9 cellular contexts compared by ENCODE assay signal in the genomic region with DNA sequence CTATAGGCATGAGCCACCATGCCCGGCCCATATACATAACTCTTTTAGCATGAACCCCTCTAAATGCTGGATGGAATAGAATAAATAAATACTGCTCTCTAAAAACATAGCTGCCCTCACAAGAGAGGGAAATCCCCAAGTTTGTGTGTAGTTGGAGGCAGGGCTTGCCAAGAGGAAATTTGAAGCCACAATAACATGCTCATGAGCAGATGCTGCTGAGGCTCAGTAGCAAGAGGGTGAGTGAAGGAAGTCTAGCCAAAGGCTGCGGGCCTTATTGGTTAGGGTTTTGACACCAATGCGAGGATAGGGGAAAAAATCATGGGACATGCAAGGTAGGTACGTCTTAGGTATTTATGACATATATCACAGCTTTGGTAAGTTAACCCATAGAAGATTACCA. TPM values are rescaled to one million over a fixed set of nuclear protein-coding genes. Genes with fewer than 3 reads are reported as not detected.
DNase-seq lines count a peak whose midpoint lies in the region; ATAC-seq, FAIRE-seq and TF ChIP-seq lines count a peak whose summit lies in the region.
"Had no signal": no experiment of that assay in that cellular context is flagged by ENCODE, and none has a peak within 500 bp of the region (broad histone marks: within the 10 kb centered on the region; RNA-seq: fewer than 3 reads in every experiment).

No MANE protein-coding gene starts in this region.

- H3K9me2 ChIP-seq in hepatocyte (replicated peaks; ENCODE audit: insufficient read depth), result no peaks in the 10 kb centered on the region

- peaks cover 7% of the 10 kb centered on the region for H3K4me1 ChIP-seq in hepatocyte (ENCODE audit: insufficient read depth)
- no peaks in the 10 kb centered on the region for H3K4me1 ChIP-seq in uterus
- H3K4me1 ChIP-seq in mammary epithelial cell (ENCODE audit: insufficient read depth, low read length), result no peaks in the 10 kb centered on the region

- H3K27ac ChIP-seq in hepatocyte (no peak overlapping the region), uterus (no peak overlapping the region), mammary epithelial cell (ENCODE audit: insufficient read depth, low read depth, low read length) (no peak overlapping the region)
- H3K27ac ChIP-seq: epithelial cell of prostate had no signal

- DNase-seq in GM19239 (ENCODE audit: insufficient read length, low spot score) (no peak), activated T-cell treated with anti-CD3 and anti-CD28 coated beads for 4 hours (peak; percentile 28), smooth muscle cell of the brain vasculature (ENCODE audit: low read depth, low spot score) (peak; percentile 15), hepatocyte (ENCODE audit: low spot score) (no peak), uterus (no peak), mammary epithelial cell (no peak), SHP77 (lab: John Stamatoyannopoulos, UW) (no peak)

- in situ Hi-C loops in mammary epithelial cell (cut with MboI; ENCODE audit: low sequenced_read_pairs in 2 of 2), result no loop called here

- H3K27me3 ChIP-seq in hepatocyte (no peaks in the 10 kb centered on the region), uterus (no peaks in the 10 kb centered on the region), mammary epithelial cell (ENCODE audit: insufficient read depth, low read length) (no peaks in the 10 kb centered on the region)

- no peaks in the 10 kb centered on the region for H3K79me2 ChIP-seq in hepatocyte
- no peaks in the 10 kb centered on the region for H3K79me2 ChIP-seq in mammary epithelial cell (ENCODE audit: insufficient read depth, low read length)

- H3K4me2 ChIP-seq in hepatocyte, result no peak overlapping the region
- no peak overlapping the region for H3K4me2 ChIP-seq in mammary epithelial cell (ENCODE audit: insufficient read depth, low read depth, low read length)

- no peak for TF ChIP-seq POLR2A in uterus (IDR thresholded peaks at IDR 0.05)

- H3K9me3 ChIP-seq in hepatocyte (ENCODE audit: low read depth) (no peaks in the 10 kb centered on the region), uterus (no peaks in the 10 kb centered on the region), mammary epithelial cell (replicated peaks; ENCODE audit: insufficient read depth, low read length) (no peaks in the 10 kb centered on the region)

- dilution Hi-C loops in mammary epithelial cell (cut with HindIII; ENCODE audit: low sequenced_read_pairs), result no loop called here

- H3K9ac ChIP-seq in mammary epithelial cell (ENCODE audit: insufficient read depth, low read length), result no peak overlapping the region

- intact Hi-C loops in uterus (cut with DNase I; ENCODE audit: low total_unique reads), result no loop called here
- intact Hi-C loops in mammary epithelial cell (cut with micrococcal nuclease), result no loop called here

- no peak overlapping the region for H3K4me3 ChIP-seq in hepatocyte
- H3K4me3 ChIP-seq in uterus, result no peak overlapping the region
- no peak overlapping the region for H3K4me3 ChIP-seq in mammary epithelial cell (replicated peaks in 1 of 3; ENCODE audit: insufficient read depth in 1 of 3, low read depth in 2 of 3, low read length in 3 of 3)

- no TSS peak for BruUV-seq in mammary epithelial cell (replicated peaks; lab: Mats Ljungman, UMichigan)

- ATAC-seq in HG03064 (IDR thresholded peaks at IDR 0.05; ENCODE audit: low read depth, unreplicated experiment), result peak; percentile 55

- H3K36me3 ChIP-seq in hepatocyte (replicated peaks; ENCODE audit: insufficient read depth, low read depth) (no peaks in the 10 kb centered on the region), uterus (no peaks in the 10 kb centered on the region), mammary epithelial cell (ENCODE audit: insufficient read depth, low read length) (no peaks in the 10 kb centered on the region)

- H4K20me1 ChIP-seq in hepatocyte (ENCODE audit: insufficient read depth, poor library complexity, severe bottlenecking) (no peaks in the 10 kb centered on the region), mammary epithelial cell (ENCODE audit: insufficient read depth, low read length) (no peaks in the 10 kb centered on the region)

- peak; percentile 95 for FAIRE-seq in GM19239 (lab: Jason Lieb, UNC)

- TF ChIP-seq CTCF in hepatocyte (IDR thresholded peaks at IDR 0.05; ENCODE audit: poor library complexity) (no peak), uterus (IDR thresholded peaks at IDR 0.05) (no peak), mammary epithelial cell (conservative IDR thresholded peaks at IDR 0.05 in 1 of 2, IDR thresholded peaks at IDR 0.05 in 1 of 2; ENCODE audit: extremely low read depth in 1 of 2, insufficient read depth in 1 of 2, low read depth in 1 of 2, low read length in 2 of 2) (no peak)

- 82% methylated on average over 4 of the region's 4 CpGs for WGBS in hepatocyte (ENCODE audit: low lambda C conversion rate, missing lambda C conversion rate)
- WGBS in mammary epithelial cell (ENCODE audit: low coverage, missing lambda C conversion rate), result 85% methylated on average over 4 of the region's 4 CpGs

- CTCF ChIA-PET in mammary epithelial cell (lab: Charles Lee; ENCODE audit: low non-redundant PET), result no interaction called here

- H2AFZ ChIP-seq in hepatocyte, result no peak overlapping the region
- no peak overlapping the region for H2AFZ ChIP-seq in mammary epithelial cell (ENCODE audit: low read depth, low read length)

RNA-seq across cellular contexts. Expression of a gene that starts 17.3 kb away (rescaled TPM):
- total RNA-seq in hepatocyte (7.4 and 9.7 TPM in 2 replicates), uterus (100 to 1,000 TPM in 1 of 4 donors, 1 to 10 TPM in 2, under 1 TPM in 1; 0.59 to 178 (median 8.8) TPM), mammary epithelial cell (1 to 10 TPM; 1.3 to 2.3 TPM)
- polyA plus RNA-seq in hepatocyte (8.7 TPM in 2 replicates), mammary epithelial cell (1.2 TPM)
- polyA minus RNA-seq in mammary epithelial cell, result not detected

Comparison
In these comparisons a context has a peak if more than half of its experiments do, and no peak if none do; other contexts are left out.
1. DNase-seq: peak in activated T-cell treated with anti-CD3 and anti-CD28 coated beads for 4 hours (single experiment) and smooth muscle cell of the brain vasculature (single experiment); none in GM19239 (single experiment), hepatocyte (single experiment), uterus (0 of 2), mammary epithelial cell (single experiment) and SHP77 (0 of 2).